1 cellular context compared by ENCODE assay signal in genomic region chr17:79808763-79809529, GRCh38.
A peak's percentile ranks its signal among the peaks of the same experiment; 100 is the strongest.
TF ChIP-seq lines count a peak whose summit lies in the region.

No MANE protein-coding gene starts in this region.

TF ChIP-seq in HepG2, 621 proteins besides CTCF, POLR2A, EP300 and RAD21 (continued from another document and continues in another):
- TF ChIP-seq HBP1 (CRISPR knock-in tag; IDR thresholded peaks at IDR 0.05; ENCODE audit: low read depth) (0 out of 2 replicates have a peak, but pooled peaks have one; percentile 26), ZNF552 (CRISPR knock-in tag; IDR thresholded peaks at IDR 0.05; ENCODE audit: borderline replicate concordance) (peak; percentile 61; the same call in 1 of the 2 replicates), ZNF816 (CRISPR knock-in tag; IDR thresholded peaks at IDR 0.05; ENCODE audit: borderline replicate concordance) (peak; percentile 63; the same call in 1 of the 2 replicates), ZSCAN31 (CRISPR knock-in tag; IDR thresholded peaks at IDR 0.05; ENCODE audit: low read depth) (peak; percentile 69; the same call in 1 of the 2 replicates), GZF1 (CRISPR knock-in tag; IDR thresholded peaks at IDR 0.05) (peak; percentile 71; the same call in 1 of the 2 replicates), ZNF205 (CRISPR knock-in tag; IDR thresholded peaks at IDR 0.05) (peak; percentile 72; the same call in 1 of the 2 replicates), NCOA2 (CRISPR knock-in tag; IDR thresholded peaks at IDR 0.05) (0 out of 2 replicates have a peak, but pooled peaks have one; percentile 14), MED1 (CRISPR knock-in tag; IDR thresholded peaks at IDR 0.05) (peak; percentile 35), MIXL1 (CRISPR knock-in tag; IDR thresholded peaks at IDR 0.05) (peak; percentile 66; the same call in 1 of the 2 replicates), ZNF615 (CRISPR knock-in tag; IDR thresholded peaks at IDR 0.05; ENCODE audit: borderline replicate concordance) (0 out of 2 replicates have a peak, but pooled peaks have one; percentile 73), ZNF260 (CRISPR knock-in tag; IDR thresholded peaks at IDR 0.05; ENCODE audit: borderline replicate concordance, low read depth) (no peak), ETV6 (CRISPR knock-in tag; conservative IDR thresholded peaks at IDR 0.05) (0 out of 2 replicates have a peak, but pooled peaks have one; percentile 52), ZNF230 (CRISPR knock-in tag; IDR thresholded peaks at IDR 0.05) (0 out of 2 replicates have a peak, but pooled peaks have one; percentile 42), ZBTB38 (CRISPR knock-in tag; IDR thresholded peaks at IDR 0.05) (peak; percentile 41; the same call in 1 of the 2 replicates), STAG1 (CRISPR knock-in tag; IDR thresholded peaks at IDR 0.05) (peak; percentile 95), EHMT2 (IDR thresholded peaks at IDR 0.05; ENCODE audit: borderline replicate concordance, low read depth, low read length) (no peak), HIC2 (CRISPR knock-in tag; IDR thresholded peaks at IDR 0.05; ENCODE audit: low read depth) (peak; percentile 48; the same call in 1 of the 2 replicates), KAT8 (CRISPR knock-in tag; IDR thresholded peaks at IDR 0.05) (peak; percentile 39), ZNF136 (CRISPR knock-in tag; IDR thresholded peaks at IDR 0.05; ENCODE audit: low read depth) (peak; percentile 72; the same call in 1 of the 2 replicates), POLR2AphosphoS2 (IDR thresholded peaks at IDR 0.05; ENCODE audit: low read depth, low read length) (no peak), KDM3A (CRISPR knock-in tag; IDR thresholded peaks at IDR 0.05; ENCODE audit: low read depth) (peak; percentile 75; the same call in 1 of the 2 replicates), SNAPC2 (CRISPR knock-in tag; IDR thresholded peaks at IDR 0.05) (no peak), HNF1B (CRISPR knock-in tag; IDR thresholded peaks at IDR 0.05) (peak; percentile 32), ELF3 (CRISPR knock-in tag; IDR thresholded peaks at IDR 0.05) (peak; percentile 49; the same call in 1 of the 2 replicates), ZMYM4 (CRISPR knock-in tag; IDR thresholded peaks at IDR 0.05) (peak; percentile 45; the same call in 1 of the 2 replicates), MEIS2 (CRISPR knock-in tag; IDR thresholded peaks at IDR 0.05) (peak; percentile 53; the same call in 1 of the 2 replicates), TRAFD1 (CRISPR knock-in tag; IDR thresholded peaks at IDR 0.05; ENCODE audit: borderline replicate concordance) (peak; percentile 24; the same call in 1 of the 2 replicates), RXRB (CRISPR knock-in tag; IDR thresholded peaks at IDR 0.05; ENCODE audit: borderline replicate concordance) (peak; percentile 29; the same call in 1 of the 2 replicates), FUBP1 (CRISPR knock-in tag; IDR thresholded peaks at IDR 0.05; ENCODE audit: borderline replicate concordance) (0 out of 2 replicates have a peak, but pooled peaks have one; percentile 38), KMT2B (CRISPR knock-in tag; IDR thresholded peaks at IDR 0.05) (0 out of 2 replicates have a peak, but pooled peaks have one; percentile 23), ZNF318 (CRISPR knock-in tag; IDR thresholded peaks at IDR 0.05) (peak; percentile 54; the same call in 1 of the 2 replicates), IRF2 (CRISPR knock-in tag; IDR thresholded peaks at IDR 0.05) (peak; percentile 61; the same call in 1 of the 2 replicates), ZNF232 (CRISPR knock-in tag; IDR thresholded peaks at IDR 0.05; ENCODE audit: borderline replicate concordance) (0 out of 2 replicates have a peak, but pooled peaks have one; percentile 40), ZNF580 (CRISPR knock-in tag; IDR thresholded peaks at IDR 0.05; ENCODE audit: borderline replicate concordance, low read depth) (0 out of 2 replicates have a peak, but pooled peaks have one; percentile 44), NCOA1 (CRISPR knock-in tag; IDR thresholded peaks at IDR 0.05) (no peak), TFE3 (CRISPR knock-in tag; IDR thresholded peaks at IDR 0.05) (no peak; the same call in 1 of the 2 replicates), SAP130 (CRISPR knock-in tag; IDR thresholded peaks at IDR 0.05; ENCODE audit: low read depth) (peak; percentile 57), ZNF562 (CRISPR knock-in tag; IDR thresholded peaks at IDR 0.05; ENCODE audit: borderline replicate concordance) (0 out of 2 replicates have a peak, but pooled peaks have one; percentile 15)
